ENCODE assay signal across 1 cellular context in the genomic region with DNA sequence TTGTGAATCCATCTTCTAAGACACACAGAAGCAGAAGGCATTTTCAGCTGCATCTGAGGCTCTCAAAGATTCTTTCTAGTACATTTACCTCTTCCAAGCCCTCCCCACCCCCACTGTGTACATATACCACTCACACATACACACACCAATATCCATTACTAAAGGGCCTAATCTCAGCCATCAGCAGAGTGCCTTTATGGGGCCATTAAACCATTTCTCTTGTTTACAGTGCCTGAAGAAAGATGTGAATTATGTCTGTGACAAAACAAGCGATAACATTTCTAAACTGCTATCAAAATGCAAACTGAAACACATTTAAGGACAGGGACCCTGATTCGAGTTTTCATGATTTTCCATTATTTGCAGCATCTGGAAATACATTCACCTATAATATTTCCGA.
TF ChIP-seq lines count a peak whose summit lies in the region.

No MANE protein-coding gene starts in this region.

TF ChIP-seq in IMR-90, 13 proteins besides CTCF, POLR2A, EP300 and RAD21:
- TF ChIP-seq, protein P1, sequence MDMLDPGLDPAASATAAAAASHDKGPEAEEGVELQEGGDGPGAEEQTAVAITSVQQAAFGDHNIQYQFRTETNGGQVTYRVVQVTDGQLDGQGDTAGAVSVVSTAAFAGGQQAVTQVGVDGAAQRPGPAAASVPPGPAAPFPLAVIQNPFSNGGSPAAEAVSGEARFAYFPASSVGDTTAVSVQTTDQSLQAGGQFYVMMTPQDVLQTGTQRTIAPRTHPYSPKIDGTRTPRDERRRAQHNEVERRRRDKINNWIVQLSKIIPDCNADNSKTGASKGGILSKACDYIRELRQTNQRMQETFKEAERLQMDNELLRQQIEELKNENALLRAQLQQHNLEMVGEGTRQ (IDR thresholded peaks at IDR 0.05; ENCODE audit: low read depth, low read length) = no peak
- TF ChIP-seq MAZ (IDR thresholded peaks at IDR 0.05; ENCODE audit: borderline replicate concordance, low read depth, low read length) = no peak
- no peak for TF ChIP-seq BHLHE40 (IDR thresholded peaks at IDR 0.05; ENCODE audit: low read depth, low read length)
- TF ChIP-seq, protein P2, sequence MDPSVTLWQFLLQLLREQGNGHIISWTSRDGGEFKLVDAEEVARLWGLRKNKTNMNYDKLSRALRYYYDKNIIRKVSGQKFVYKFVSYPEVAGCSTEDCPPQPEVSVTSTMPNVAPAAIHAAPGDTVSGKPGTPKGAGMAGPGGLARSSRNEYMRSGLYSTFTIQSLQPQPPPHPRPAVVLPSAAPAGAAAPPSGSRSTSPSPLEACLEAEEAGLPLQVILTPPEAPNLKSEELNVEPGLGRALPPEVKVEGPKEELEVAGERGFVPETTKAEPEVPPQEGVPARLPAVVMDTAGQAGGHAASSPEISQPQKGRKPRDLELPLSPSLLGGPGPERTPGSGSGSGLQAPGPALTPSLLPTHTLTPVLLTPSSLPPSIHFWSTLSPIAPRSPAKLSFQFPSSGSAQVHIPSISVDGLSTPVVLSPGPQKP (IDR thresholded peaks at IDR 0.05; ENCODE audit: borderline replicate concordance, low read depth, low read length) = no peak
- TF ChIP-seq RFX5 (IDR thresholded peaks at IDR 0.05; ENCODE audit: low read depth, low read length) = no peak
- no peak for TF ChIP-seq CHD1 (IDR thresholded peaks at IDR 0.05; ENCODE audit: low read depth, low read length)
- no peak for TF ChIP-seq MXI1 (IDR thresholded peaks at IDR 0.05; ENCODE audit: borderline replicate concordance, low read depth, low read length)
- TF ChIP-seq SMC3 (IDR thresholded peaks at IDR 0.05; ENCODE audit: low read depth, low read length) = no peak
- TF ChIP-seq RCOR1 (IDR thresholded peaks at IDR 0.05; ENCODE audit: insufficient replicate concordance, low read length) = no peak
TF ChIP-seq in IMR-90: peak in this region for 0.
